Comparison of ENCODE assay signal across 8 cellular contexts in the genomic region with DNA sequence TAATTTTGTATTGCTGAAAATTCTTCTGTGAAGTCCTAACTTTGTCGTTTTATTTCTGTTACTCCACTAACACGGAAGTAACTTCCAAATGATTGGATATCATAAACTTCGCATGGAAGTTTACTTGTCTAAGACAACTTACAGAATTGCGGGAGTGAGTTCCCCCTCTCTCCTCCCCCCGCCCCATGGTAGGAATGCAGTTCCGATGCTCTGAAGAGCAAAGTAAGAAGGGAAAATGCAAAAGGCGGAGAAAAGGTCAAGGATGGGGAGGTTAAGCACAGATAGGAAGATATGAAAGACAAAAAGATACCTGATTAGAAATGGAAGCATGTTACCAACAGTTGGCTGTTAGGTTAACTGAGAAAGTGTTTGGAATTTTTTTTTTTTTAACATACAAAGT. TPM values are rescaled to one million over a fixed set of nuclear protein-coding genes. Genes with fewer than 3 reads are reported as not detected.
DNase-seq lines count a peak whose midpoint lies in the region; ATAC-seq and TF ChIP-seq lines count a peak whose summit lies in the region.

No MANE protein-coding gene starts in this region.

- H3K79me2 ChIP-seq in Loucy (ENCODE audit: insufficient read depth, low read length), result peaks cover 67% of the 10 kb centered on the region

- H4K20me1 ChIP-seq in BLaER1 treated with 17β-estradiol and CSF1 and Interleukin-3, amounts not matched to agents 10 nM and 100 nM, result peaks cover 45 to 57% (median 53%) of the 10 kb centered on the region in 11 experiments; a peak in 21 of 22 replicates
- H4K20me1 ChIP-seq in Loucy (ENCODE audit: insufficient read depth, low read length, poor library complexity, severe bottlenecking), result peaks cover 51% of the 10 kb centered on the region

- peaks cover 16 to 42% (median 34%) of the 10 kb centered on the region in 10 experiments for H3K4me1 ChIP-seq in BLaER1 treated with 17β-estradiol and CSF1 and Interleukin-3, amounts not matched to agents 10 nM and 100 nM
- peaks cover 51% of the 10 kb centered on the region for H3K4me1 ChIP-seq in Loucy (ENCODE audit: insufficient read depth, low read length, poor library complexity, severe bottlenecking)

- peak overlapping the region; percentile 94 for H3K4me3 Mint-ChIP-seq in dendritic cell treated with granulocyte-macrophage colony-stimulating factor and Interleukin-4, amounts not matched to agents 40 ng/mL and 50 ng/mL, for 4 days
- peak overlapping the region; percentile 95 to 100 (median 98) for H3K4me3 Mint-ChIP-seq in naive B cell

- peaks cover 29 to 47% (median 43%) of the 10 kb centered on the region in 11 experiments for H3K36me3 ChIP-seq in BLaER1 treated with 17β-estradiol and CSF1 and Interleukin-3, amounts not matched to agents 10 nM and 100 nM
- H3K36me3 ChIP-seq in Loucy (ENCODE audit: insufficient read depth, low read length), result peaks cover 20% of the 10 kb centered on the region

- DNase-seq in naive B cell (no peak), hepatic stellate cell (ENCODE audit: low spot score) (no peak), NCI-H1930 (lab: John Stamatoyannopoulos, UW) (no peak)
- no peak for DNase-seq in activated CD4-positive, CD25-positive, alpha-beta regulatory T cell treated with anti-CD3 and anti-CD28 coated beads, Interleukin-2, amount 50 U/mL, for 72 hours

- H3K27ac Mint-ChIP-seq in dendritic cell treated with granulocyte-macrophage colony-stimulating factor and Interleukin-4, amounts not matched to agents 40 ng/mL and 50 ng/mL, for 4 days, result peak overlapping the region; percentile 96
- H3K27ac Mint-ChIP-seq in naive B cell, result peak overlapping the region in 5 of 6 donors; percentile 43 to 99 (median 90)

- no peak for ATAC-seq in naive B cell (ENCODE audit: low read depth in 2 of 2)
- no peak for ATAC-seq in HG02798 (IDR thresholded peaks at IDR 0.05; ENCODE audit: poor library complexity, unreplicated experiment)

- H3K9me3 Mint-ChIP-seq in dendritic cell treated with granulocyte-macrophage colony-stimulating factor and Interleukin-4, amounts not matched to agents 40 ng/mL and 50 ng/mL, for 4 days, result no peaks in the 10 kb centered on the region
- H3K9me3 Mint-ChIP-seq in naive B cell, result no peaks in the 10 kb centered on the region

- H3K9ac ChIP-seq in BLaER1 treated with 17β-estradiol and CSF1 and Interleukin-3, amounts not matched to agents 10 nM and 100 nM, result peak overlapping the region; percentile 91 to 98 (median 95)
- peak overlapping the region; percentile 92 for H3K9ac ChIP-seq in Loucy (ENCODE audit: low read depth, low read length, poor library complexity, severe bottlenecking)

- H3K36me3 Mint-ChIP-seq in dendritic cell treated with granulocyte-macrophage colony-stimulating factor and Interleukin-4, amounts not matched to agents 40 ng/mL and 50 ng/mL, for 4 days (ENCODE audit: low read depth), result peaks cover 36% of the 10 kb centered on the region
- H3K36me3 Mint-ChIP-seq in naive B cell, result peaks cover under 1 to 3% of the 10 kb centered on the region in 2 donors

- H3K4me3 ChIP-seq in BLaER1 treated with 17β-estradiol and CSF1 and Interleukin-3, amounts not matched to agents 10 nM and 100 nM, result peak overlapping the region; percentile 81 to 100 (median 92)
- H3K4me3 ChIP-seq in Loucy (ENCODE audit: low read length, poor library complexity, severe bottlenecking), result peak overlapping the region; percentile 86

- no peaks in the 10 kb centered on the region for H3K27me3 Mint-ChIP-seq in dendritic cell treated with granulocyte-macrophage colony-stimulating factor and Interleukin-4, amounts not matched to agents 40 ng/mL and 50 ng/mL, for 4 days
- no peaks in the 10 kb centered on the region for H3K27me3 Mint-ChIP-seq in naive B cell

- no peaks in the 10 kb centered on the region for H3K9me2 ChIP-seq in Loucy (replicated peaks; ENCODE audit: low read depth, low read length)

- H3K4me2 ChIP-seq in BLaER1 treated with 17β-estradiol and CSF1 and Interleukin-3, amounts not matched to agents 10 nM and 100 nM, result peak overlapping the region; percentile 87 to 98 (median 95)
- peak overlapping the region; percentile 94 for H3K4me2 ChIP-seq in Loucy (ENCODE audit: low read depth, low read length, poor library complexity, severe bottlenecking)

- H3K4me1 Mint-ChIP-seq in dendritic cell treated with granulocyte-macrophage colony-stimulating factor and Interleukin-4, amounts not matched to agents 40 ng/mL and 50 ng/mL, for 4 days (ENCODE audit: low read depth), result peaks cover 34% of the 10 kb centered on the region
- peaks cover 23 to 52% (median 35%) of the 10 kb centered on the region in 3 donors for H3K4me1 Mint-ChIP-seq in naive B cell

- no peak for TF ChIP-seq CTCF in Loucy (conservative IDR thresholded peaks at IDR 0.05; ENCODE audit: low read length)

- no peaks in the 10 kb centered on the region for H3F3A ChIP-seq in Loucy (ENCODE audit: low read depth)

- no peaks in the 10 kb centered on the region for H3K27me3 ChIP-seq in BLaER1 treated with 17β-estradiol and CSF1 and Interleukin-3, amounts not matched to agents 10 nM and 100 nM
- no peaks in the 10 kb centered on the region for H3K27me3 ChIP-seq in Loucy (ENCODE audit: insufficient read depth, low read length, poor library complexity, severe bottlenecking)

- H2AFZ ChIP-seq in Loucy (ENCODE audit: low read length), result no peak overlapping the region

- intact Hi-C loops in dendritic cell treated with granulocyte-macrophage colony-stimulating factor and Interleukin-4, amounts not matched to agents 40 ng/mL and 50 ng/mL, for 4 days (cut with micrococcal nuclease), result loop anchor here (10.0 kb wide), 1 partner anchor 1220 kb away; a partner anchor contains a TSS

- peaks cover 0 to 10% (median 5%) of the 10 kb centered on the region in 11 experiments; a peak in 7 of 22 replicates for H3K9me3 ChIP-seq in BLaER1 treated with 17β-estradiol and CSF1 and Interleukin-3, amounts not matched to agents 10 nM and 100 nM (replicated peaks in 1 of 11)
- H3K9me3 ChIP-seq in Loucy (ENCODE audit: insufficient read depth, low read depth, low read length), result no peaks in the 10 kb centered on the region

- peak overlapping the region in 10 of 11 experiments; percentile 88 to 98 (median 96); a peak in 19 of 22 replicates for H3K27ac ChIP-seq in BLaER1 treated with 17β-estradiol and CSF1 and Interleukin-3, amounts not matched to agents 10 nM and 100 nM

RNA-seq across cellular contexts. Expression of a gene that starts 1.3 kb away (rescaled TPM):
- polyA plus RNA-seq in naive B cell (ENCODE audit: low read depth in 6 of 6), result 100 to 1,000 TPM; 170 to 262 (median 215) TPM
